ENCODE assay signal across 8 cellular contexts in genomic region chr13:106535552-106536243, GRCh38. TPM values are rescaled to one million over a fixed set of nuclear protein-coding genes. Genes with fewer than 3 reads are reported as not detected.
DNase-seq lines count a peak whose midpoint lies in the region; ATAC-seq and TF ChIP-seq lines count a peak whose summit lies in the region.

A gene with protein sequence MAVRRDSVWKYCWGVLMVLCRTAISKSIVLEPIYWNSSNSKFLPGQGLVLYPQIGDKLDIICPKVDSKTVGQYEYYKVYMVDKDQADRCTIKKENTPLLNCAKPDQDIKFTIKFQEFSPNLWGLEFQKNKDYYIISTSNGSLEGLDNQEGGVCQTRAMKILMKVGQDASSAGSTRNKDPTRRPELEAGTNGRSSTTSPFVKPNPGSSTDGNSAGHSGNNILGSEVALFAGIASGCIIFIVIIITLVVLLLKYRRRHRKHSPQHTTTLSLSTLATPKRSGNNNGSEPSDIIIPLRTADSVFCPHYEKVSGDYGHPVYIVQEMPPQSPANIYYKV (minus strand): TSS chr13:106535662. CDS start chr13:106534964, 698 bp downstream.

- no peak for TF ChIP-seq CTCF in CD8-positive, alpha-beta T cell (IDR thresholded peaks at IDR 0.05)

- H3K9ac ChIP-seq in mesenchymal stem cell (ENCODE audit: low read length), result no peak within 1 kb of the TSS

- POLR2A ChIA-PET in CD8-positive, alpha-beta T cell (lab: Charles Lee), result interaction anchor here (1.2 to 2.1 kb wide), 3 partner anchors 31 to 33 kb away, joined by 5 to 9 read pairs (median 6); partner anchors contain the start of gene ARGLU1

- DNase-seq in CD8-positive, alpha-beta T cell, result peak; percentile 67 to 91 (median 82)
- DNase-seq in NCI-H774 (lab: John Stamatoyannopoulos, UW) (peak; percentile 100), mesenchymal stem cell (peak; percentile 89)
- peak; percentile 49 to 71 (median 55) for DNase-seq in activated CD8-positive, alpha-beta memory T cell treated with anti-CD3 and anti-CD28 coated beads for 48 hours (ENCODE audit: low read depth in 2 of 3, low spot score in 2 of 3)
- DNase-seq in effector memory CD8-positive, alpha-beta T cell, result peak; percentile 75 to 80 (median 76)
- DNase-seq in stimulated activated CD8-positive, alpha-beta memory T cell treated with anti-CD3 and anti-CD28 coated beads, Interleukin-12 subunit alpha, Interleukin-12 subunit beta, amount 100 ng/mL, for 1 hour (ENCODE audit: low read depth), result peak; percentile 76

- H2BK5ac ChIP-seq in mesenchymal stem cell (ENCODE audit: low read depth, low read length, poor library complexity, severe bottlenecking), result peak within 1 kb of the TSS; percentile 85

- peaks cover 28% of the 10 kb centered on the region for H3K27me3 Mint-ChIP-seq in CD8-positive, alpha-beta T cell (ENCODE audit: low read depth)
- peaks cover 33 to 41% of the 10 kb centered on the region in 2 donors for H3K27me3 Mint-ChIP-seq in effector memory CD8-positive, alpha-beta T cell

- H3K27ac Mint-ChIP-seq in CD8-positive, alpha-beta T cell, result peak within 1 kb of the TSS; percentile 45
- peak within 1 kb of the TSS in 1 of 2 donors; percentile 90 for H3K27ac Mint-ChIP-seq in effector memory CD8-positive, alpha-beta T cell

- peak within 1 kb of the TSS in 1 of 2 experiments; percentile 94 for H3K23ac ChIP-seq in mesenchymal stem cell (ENCODE audit: low read length in 2 of 2)

- H2AFZ ChIP-seq in mesenchymal stem cell (ENCODE audit: low read depth, low read length), result peak within 1 kb of the TSS; percentile 57

- H2BK12ac ChIP-seq in mesenchymal stem cell (ENCODE audit: low read length in 2 of 2), result no peak within 1 kb of the TSS

- H3K27ac ChIP-seq in CD8-positive, alpha-beta T cell (ENCODE audit: low read depth, low read length), result no peak within 1 kb of the TSS
- peak within 1 kb of the TSS; percentile 70 for H3K27ac ChIP-seq in mesenchymal stem cell (ENCODE audit: low read length, poor library complexity, severe bottlenecking)

- H3K79me1 ChIP-seq in mesenchymal stem cell (replicated peaks; ENCODE audit: low read length, poor library complexity, severe bottlenecking), result peaks cover 1% of the 10 kb centered on the region

- H3K4me3 Mint-ChIP-seq in CD8-positive, alpha-beta T cell, result peak within 1 kb of the TSS; percentile 95
- H3K4me3 Mint-ChIP-seq in effector memory CD8-positive, alpha-beta T cell, result peak within 1 kb of the TSS; percentile 92 to 98

- CTCF ChIA-PET in CD8-positive, alpha-beta T cell (lab: Charles Lee), result interaction anchor here (0.8 to 3.8 kb wide), 18 partner anchors 9 to 1964 kb away, joined by 3 to 50 read pairs (median 4); partner anchors contain the start of gene ARGLU1

- peak within 1 kb of the TSS in 1 of 2 experiments; percentile 43 for H3K4ac ChIP-seq in mesenchymal stem cell (ENCODE audit: low read depth in 1 of 2, low read length in 2 of 2)

- H3K4me2 ChIP-seq in mesenchymal stem cell (ENCODE audit: low read length, poor library complexity, severe bottlenecking), result peak within 1 kb of the TSS; percentile 99

- no peaks in the 10 kb centered on the region for H3K9me3 Mint-ChIP-seq in CD8-positive, alpha-beta T cell
- no peaks in the 10 kb centered on the region for H3K9me3 Mint-ChIP-seq in effector memory CD8-positive, alpha-beta T cell

- peak within 1 kb of the TSS; percentile 94 for H2BK15ac ChIP-seq in mesenchymal stem cell (ENCODE audit: low read depth, poor library complexity, severe bottlenecking)

- peak within 1 kb of the TSS; percentile 76 for H3K4me3 ChIP-seq in CD8-positive, alpha-beta T cell (ENCODE audit: low read depth, low read length)
- H3K4me3 ChIP-seq in mesenchymal stem cell (ENCODE audit: insufficient read depth in 1 of 2, low read depth in 1 of 2, low read length in 2 of 2), result peak within 1 kb of the TSS; percentile 77 to 98

- H3K4me1 Mint-ChIP-seq in CD8-positive, alpha-beta T cell (ENCODE audit: low read depth), result peaks cover 20% of the 10 kb centered on the region
- H3K4me1 Mint-ChIP-seq in effector memory CD8-positive, alpha-beta T cell (ENCODE audit: low read depth in 2 of 2), result peaks cover 9 to 17% of the 10 kb centered on the region in 2 donors

- peaks cover 15% of the 10 kb centered on the region for H3K4me1 ChIP-seq in CD8-positive, alpha-beta T cell (ENCODE audit: insufficient read depth, low read length)
- H3K4me1 ChIP-seq in mesenchymal stem cell (ENCODE audit: control insufficient read depth, insufficient read depth, low read depth, low read length), result peaks cover 2% of the 10 kb centered on the region

- no peaks in the 10 kb centered on the region for H3K9me3 ChIP-seq in CD8-positive, alpha-beta T cell (ENCODE audit: low read length)
- no peaks in the 10 kb centered on the region for H3K9me3 ChIP-seq in mesenchymal stem cell (ENCODE audit: control insufficient read depth, low read length)

- intact Hi-C loops in CD8-positive, alpha-beta T cell (cut with DNase I, micrococcal nuclease), result loop anchor here (1.0 to 10.0 kb wide), 7 partner anchors 33 to 1968 kb away; partner anchors contain the start of gene ARGLU1 (in 2 of the 2)

- H2BK120ac ChIP-seq in mesenchymal stem cell (ENCODE audit: low read depth, low read length), result peak within 1 kb of the TSS; percentile 19

- peaks cover 15% of the 10 kb centered on the region for H3K27me3 ChIP-seq in CD8-positive, alpha-beta T cell (ENCODE audit: insufficient read depth, low read length)
- no peaks in the 10 kb centered on the region for H3K27me3 ChIP-seq in mesenchymal stem cell (ENCODE audit: control insufficient read depth in 1 of 2, insufficient read depth in 1 of 2, low read length in 2 of 2)

- ATAC-seq in CD8-positive, alpha-beta T cell, result peak; percentile 93
- ATAC-seq in GM19395 (IDR thresholded peaks at IDR 0.05; ENCODE audit: unreplicated experiment) (peak; percentile 92), HG03521 (IDR thresholded peaks at IDR 0.05; ENCODE audit: unreplicated experiment) (peak; percentile 94)
- peak; percentile 87 for ATAC-seq in effector memory CD8-positive, alpha-beta T cell (replicated peaks)

- H3K36me3 ChIP-seq in CD8-positive, alpha-beta T cell (ENCODE audit: insufficient read depth, low read length), result no peaks in the 10 kb centered on the region
- peaks cover 0 to 4% of the 10 kb centered on the region in 2 experiments for H3K36me3 ChIP-seq in mesenchymal stem cell (ENCODE audit: control insufficient read depth in 1 of 2, insufficient read depth in 2 of 2, low read depth in 1 of 2, low read length in 2 of 2)

- peak within 1 kb of the TSS; percentile 61 to 90 for H3K18ac ChIP-seq in mesenchymal stem cell (ENCODE audit: low read depth in 1 of 2, low read length in 2 of 2)

- no peak within 1 kb of the TSS for H4K91ac ChIP-seq in mesenchymal stem cell (ENCODE audit: low read length)

- no peak within 1 kb of the TSS for H2AK5ac ChIP-seq in mesenchymal stem cell (ENCODE audit: low read length, severe bottlenecking)

- peak within 1 kb of the TSS; percentile 49 for H4K8ac ChIP-seq in mesenchymal stem cell (ENCODE audit: low read length)

- H3K36me3 Mint-ChIP-seq in CD8-positive, alpha-beta T cell, result peaks cover 4% of the 10 kb centered on the region
- H3K36me3 Mint-ChIP-seq in effector memory CD8-positive, alpha-beta T cell (ENCODE audit: insufficient read depth), result peaks cover 17% of the 10 kb centered on the region

- peak within 1 kb of the TSS in 1 of 2 experiments; percentile 36 for H3K14ac ChIP-seq in mesenchymal stem cell (ENCODE audit: low read length in 2 of 2)

- under 1% methylated on average over 63 of the region's 102 CpGs for WGBS in mesenchymal stem cell

RNA-seq across cellular contexts. Expression of the gene that starts here (rescaled TPM):
- total RNA-seq in CD8-positive, alpha-beta T cell, result under 1 TPM; 0.57 to 0.61 TPM
- polyA plus RNA-seq in mesenchymal stem cell (2013, experiment 1 of 2), result 12.2 TPM
- 12.9 TPM for polyA plus RNA-seq in mesenchymal stem cell (2013, experiment 2 of 2)

Comparison
In these comparisons a context has a peak if more than half of its experiments do, and no peak if none do; other contexts are left out.
1. Peak in DNase-seq, ATAC-seq and H3K4me3 ChIP-seq in CD8-positive, alpha-beta T cell; RNA of the gene not detected or under 1 TPM.